Comparison of ENCODE assay signal across 8 cellular contexts in genomic region chr1:26126321-26127084, GRCh38. TPM values are rescaled to one million over a fixed set of nuclear protein-coding genes. Genes with fewer than 3 reads are reported as not detected.
A peak's percentile ranks its signal among the peaks of the same experiment; 100 is the strongest.
DNase-seq lines count a peak whose midpoint lies in the region; ATAC-seq and TF ChIP-seq lines count a peak whose summit lies in the region.

No MANE protein-coding gene starts in this region.

- peaks cover 7% of the 10 kb centered on the region for H3K27me3 Mint-ChIP-seq in IgD-negative memory B cell
- no peaks in the 10 kb centered on the region for H3K27me3 Mint-ChIP-seq in activated naive CD8-positive, alpha-beta T cell treated with anti-CD3 and anti-CD28 coated beads, Interleukin-2, amount 10 ng/mL, durations not matched to agents 7 days and 5 days

- DNase-seq in activated gamma-delta T cell treated with Interleukin-2 at 50 U/mL for 16 hours (peak; percentile 53), activated gamma-delta T cell (lab: John Stamatoyannopoulos, UW) (no peak), RWPE1 (ENCODE audit: low spot score) (peak; percentile 33), SW 1271 (lab: John Stamatoyannopoulos, UW) (no peak), HK-2 (ENCODE audit: unreplicated experiment) (no peak)
- peak; percentile 42 for DNase-seq in activated naive CD8-positive, alpha-beta T cell treated with anti-CD3 and anti-CD28 coated beads, Interleukin-2, amount 10 ng/mL, durations not matched to agents 7 days and 5 days

- no peak overlapping the region for H3K4me3 ChIP-seq in muscle layer of duodenum (ENCODE audit: low read depth in 1 of 2, low read length in 2 of 2)

- H3K36me3 ChIP-seq in muscle layer of duodenum (ENCODE audit: control insufficient read depth in 1 of 2, insufficient read depth in 2 of 2, low read length in 2 of 2): no peaks in the 10 kb centered on the region

- H3K27ac Mint-ChIP-seq in IgD-negative memory B cell: peak overlapping the region in 2 of 3 donors; percentile 11 to 39
- H3K27ac Mint-ChIP-seq in activated naive CD8-positive, alpha-beta T cell treated with anti-CD3 and anti-CD28 coated beads, Interleukin-2, amount 10 ng/mL, durations not matched to agents 7 days and 5 days: peak overlapping the region; percentile 96

- POLR2A ChIA-PET in RWPE1 (lab: Yijun Ruan, JAX; ENCODE audit: low non-redundant PET): interaction anchor here (0.6 to 0.8 kb wide), 2 partner anchors 15 to 108 kb away, joined by 3 to 6 read pairs; partner anchors contain the start of genes CEP85 and PDIK1L
- POLR2A ChIA-PET in activated naive CD8-positive, alpha-beta T cell treated with anti-CD3 and anti-CD28 coated beads, Interleukin-2, amount 10 ng/mL, durations not matched to agents 7 days and 5 days (lab: Charles Lee): interaction anchor here (0.7 to 4.2 kb wide), 12 partner anchors 11 to 182 kb away, joined by 3 to 73 read pairs (median 6); partner anchors contain the start of genes CEP85, PAFAH2 and PDIK1L

- H3K27me3 ChIP-seq in muscle layer of duodenum (ENCODE audit: low read depth, low read length): no peaks in the 10 kb centered on the region

- CTCF ChIA-PET in RWPE1 (lab: Yijun Ruan, JAX): interaction anchor here (0.7 to 1.3 kb wide), 4 partner anchors 22 to 948 kb away, joined by 3 to 4 read pairs (median 4); no protein-coding TSS in a partner anchor

- H3K4me1 Mint-ChIP-seq in IgD-negative memory B cell: peaks cover 8 to 14% (median 8%) of the 10 kb centered on the region in 3 donors
- peaks cover 38% of the 10 kb centered on the region for H3K4me1 Mint-ChIP-seq in activated naive CD8-positive, alpha-beta T cell treated with anti-CD3 and anti-CD28 coated beads, Interleukin-2, amount 10 ng/mL, durations not matched to agents 7 days and 5 days

- peak overlapping the region; percentile 82 for H3K27ac ChIP-seq in RWPE1
- H3K27ac ChIP-seq in muscle layer of duodenum (ENCODE audit: low read length): peak overlapping the region; percentile 78

- TF ChIP-seq CTCF in RWPE1 (conservative IDR thresholded peaks at IDR 0.05; ENCODE audit: low read depth): no peak

- H3K4me3 Mint-ChIP-seq in IgD-negative memory B cell: peak overlapping the region in 1 of 4 donors; percentile 49
- peak overlapping the region; percentile 83 for H3K4me3 Mint-ChIP-seq in activated naive CD8-positive, alpha-beta T cell treated with anti-CD3 and anti-CD28 coated beads, Interleukin-2, amount 10 ng/mL, durations not matched to agents 7 days and 5 days

- peaks cover 4 to 38% of the 10 kb centered on the region in 2 donors for H3K4me1 ChIP-seq in muscle layer of duodenum (ENCODE audit: control insufficient read depth in 1 of 2, insufficient read depth in 2 of 2, low read length in 2 of 2)

- no peaks in the 10 kb centered on the region for H3K36me3 Mint-ChIP-seq in IgD-negative memory B cell
- H3K36me3 Mint-ChIP-seq in activated naive CD8-positive, alpha-beta T cell treated with anti-CD3 and anti-CD28 coated beads, Interleukin-2, amount 10 ng/mL, durations not matched to agents 7 days and 5 days: peaks cover 24% of the 10 kb centered on the region

- no peaks in the 10 kb centered on the region for H3K9me3 Mint-ChIP-seq in IgD-negative memory B cell
- H3K9me3 Mint-ChIP-seq in activated naive CD8-positive, alpha-beta T cell treated with anti-CD3 and anti-CD28 coated beads, Interleukin-2, amount 10 ng/mL, durations not matched to agents 7 days and 5 days: no peaks in the 10 kb centered on the region

- peak; percentile 97 for ATAC-seq in activated naive CD8-positive, alpha-beta T cell treated with anti-CD3 and anti-CD28 coated beads, Interleukin-2, amount 10 ng/mL, durations not matched to agents 7 days and 5 days (ENCODE audit: low read depth)

- no peaks in the 10 kb centered on the region for H3K9me3 ChIP-seq in muscle layer of duodenum (ENCODE audit: control insufficient read depth in 1 of 2, low read length in 2 of 2)

RNA-seq across cellular contexts. Expression of gene PDIK1L, which starts 14.9 kb away (rescaled TPM):
- polyA plus RNA-seq in IgD-negative memory B cell: 3.7 TPM
- 10 to 100 TPM; 21.2 to 22.1 TPM for total RNA-seq in activated naive CD8-positive, alpha-beta T cell treated with anti-CD3 and anti-CD28 coated beads, Interleukin-2, amount 10 ng/mL, durations not matched to agents 7 days and 5 days

RNA-seq across cellular contexts. Expression of gene FAM110D, which starts 32.4 kb away (rescaled TPM):
- polyA plus RNA-seq in IgD-negative memory B cell: not detected
- total RNA-seq in activated naive CD8-positive, alpha-beta T cell treated with anti-CD3 and anti-CD28 coated beads, Interleukin-2, amount 10 ng/mL, durations not matched to agents 7 days and 5 days: not detected

RNA-seq across cellular contexts. Expression of gene C1orf232, which starts 42.3 kb away (rescaled TPM):
- polyA plus RNA-seq in IgD-negative memory B cell: not detected
- not detected for total RNA-seq in activated naive CD8-positive, alpha-beta T cell treated with anti-CD3 and anti-CD28 coated beads, Interleukin-2, amount 10 ng/mL, durations not matched to agents 7 days and 5 days

RNA-seq across cellular contexts. Expression of gene ZNF593, which starts 43.2 kb away (rescaled TPM):
- polyA plus RNA-seq in IgD-negative memory B cell: 43.7 TPM
- 10 to 100 TPM; 26.5 to 31.0 TPM for total RNA-seq in activated naive CD8-positive, alpha-beta T cell treated with anti-CD3 and anti-CD28 coated beads, Interleukin-2, amount 10 ng/mL, durations not matched to agents 7 days and 5 days

RNA-seq across cellular contexts. Expression of gene ZNF593OS, which starts 45.1 kb away (rescaled TPM):
- polyA plus RNA-seq in IgD-negative memory B cell: 0.61 TPM
- not detected for total RNA-seq in activated naive CD8-positive, alpha-beta T cell treated with anti-CD3 and anti-CD28 coated beads, Interleukin-2, amount 10 ng/mL, durations not matched to agents 7 days and 5 days

Comparison
In these comparisons a context has a peak if more than half of its experiments do, and no peak if none do; other contexts are left out.
1. DNase-seq: peak in activated gamma-delta T cell treated with Interleukin-2 at 50 U/mL for 16 hours (single experiment), RWPE1 (single experiment) and activated naive CD8-positive, alpha-beta T cell treated with anti-CD3 and anti-CD28 coated beads, Interleukin-2, amount 10 ng/mL, durations not matched to agents 7 days and 5 days (single experiment); none in activated gamma-delta T cell (single experiment), SW 1271 (0 of 2) and HK-2 (single experiment).